In genomic region chr19:11576186-11576585, GRCh38 we compare ENCODE assay signal across 18 cellular contexts. TPM values are rescaled to one million over a fixed set of nuclear protein-coding genes. Genes with fewer than 3 reads are reported as not detected.
"Had no signal": no experiment of that assay in that cellular context is flagged by ENCODE, and none has a peak within 500 bp of the region (broad histone marks: within the 10 kb centered on the region; RNA-seq: fewer than 3 reads in every experiment).

No MANE protein-coding gene starts in this region.

- ATAC-seq: activated CD4-positive, alpha-beta T cell treated with anti-CD3 and anti-CD28 coated beads for 36 hours; activated CD8-positive, alpha-beta memory T cell treated with anti-CD3 and anti-CD28 coated beads, Interleukin-2, amount 10 ng/mL, durations not matched to agents 7 days and 5 days; gastroesophageal sphincter; left colon; natural killer cell; stimulated activated naive CD8-positive, alpha-beta T cell treated with anti-CD3 and anti-CD28 coated beads, Interleukin-15, amount 100 ng/mL, for 72 hours had no signal

- H3K4me3 ChIP-seq: dorsolateral prefrontal cortex, gastroesophageal sphincter, right atrium auricular region, testis had no signal

- H3K9me3 ChIP-seq: gastroesophageal sphincter, heart right ventricle, right atrium auricular region, testis had no signal

- H3K27ac ChIP-seq: dorsolateral prefrontal cortex, gastroesophageal sphincter, right atrium auricular region, testis had no signal

- DNase-seq: activated CD4-positive, alpha-beta memory T cell treated with anti-CD3 and anti-CD28 coated beads for 36 hours; activated CD4-positive, alpha-beta T cell treated with anti-CD3 and anti-CD28 coated beads for 36 hours; activated CD8-positive, alpha-beta memory T cell treated with anti-CD3 and anti-CD28 coated beads, Interleukin-2, amount 10 ng/mL, durations not matched to agents 7 days and 5 days; activated naive CD4-positive, alpha-beta T cell treated with anti-CD3 and anti-CD28 coated beads, Interleukin-2, amount 50 U/mL, for 16 hours; activated T-cell treated with anti-CD3 and anti-CD28 coated beads, Interleukin-2, amount 50 U/mL, for 1 hour; dorsolateral prefrontal cortex; erythroblast; heart right ventricle; left colon; mammary epithelial cell; natural killer cell; small intestine; stimulated activated CD4-positive, alpha-beta T cell treated with anti-CD3 and anti-CD28 coated beads, Interleukin-4, amount 100 ng/mL, for 4 hours; stimulated activated naive CD8-positive, alpha-beta T cell treated with anti-CD3 and anti-CD28 coated beads, Interleukin-15, amount 100 ng/mL, for 72 hours; T-helper 9 cell; testis had no signal

- H3K36me3 ChIP-seq: gastroesophageal sphincter, heart right ventricle, right atrium auricular region had no signal

- H3K4me1 ChIP-seq: testis had no signal

- H3K27me3 ChIP-seq: right atrium auricular region, testis had no signal

- FAIRE-seq: small intestine had no signal

RNA-seq across cellular contexts. Expression of gene CNN1, which starts 37.5 kb away (rescaled TPM):
- total RNA-seq: activated CD4-positive, alpha-beta memory T cell treated with anti-CD3 and anti-CD28 coated beads for 36 hours; activated CD4-positive, alpha-beta T cell treated with anti-CD3 and anti-CD28 coated beads for 36 hours; activated CD8-positive, alpha-beta memory T cell treated with anti-CD3 and anti-CD28 coated beads, Interleukin-2, amount 10 ng/mL, durations not matched to agents 7 days and 5 days; natural killer cell had no signal
